8 cellular contexts compared by ENCODE assay signal in the genomic region with DNA sequence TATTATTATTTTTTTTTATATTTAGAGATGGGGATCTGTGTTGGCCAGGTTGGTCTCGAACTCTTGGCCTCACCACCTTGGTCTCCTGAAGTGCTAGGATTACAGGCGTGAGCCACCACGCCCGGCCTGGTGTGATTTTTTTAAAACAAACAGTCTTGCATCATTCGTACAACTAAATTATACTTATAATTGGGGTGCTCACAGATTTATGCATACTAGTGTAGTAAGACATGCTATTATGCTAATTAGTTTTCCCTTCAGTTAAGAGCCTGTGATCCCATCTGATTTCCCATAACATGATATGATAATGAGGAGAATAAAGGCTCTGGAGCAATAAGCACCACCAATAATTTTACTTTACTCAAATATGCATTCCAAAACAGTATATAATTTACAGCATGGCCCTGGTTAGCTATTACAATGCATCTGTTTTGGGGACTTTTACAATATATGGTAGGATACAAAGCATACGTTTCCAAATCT. TPM values are rescaled to one million over a fixed set of nuclear protein-coding genes. Genes with fewer than 3 reads are reported as not detected.
DNase-seq lines count a peak whose midpoint lies in the region; ATAC-seq and TF ChIP-seq lines count a peak whose summit lies in the region.

No MANE protein-coding gene starts in this region.

- no peaks in the 10 kb centered on the region for H3K9me3 Mint-ChIP-seq in activated T-cell treated with anti-CD3 and anti-CD28 coated beads, Interleukin-2, amount 50 U/mL, for 4 hours

- H3K79me2 ChIP-seq in hepatocyte: peaks cover 60% of the 10 kb centered on the region

- no peak for TF ChIP-seq EP300 in stomach (IDR thresholded peaks at IDR 0.05)

- H3K9me2 ChIP-seq in hepatocyte (replicated peaks; ENCODE audit: insufficient read depth): no peaks in the 10 kb centered on the region

- H3K4me3 ChIP-seq in GM12875 (ENCODE audit: low read depth, low read length) (peak overlapping the region; percentile 80), SJCRH30 (peak overlapping the region; percentile 89), hepatocyte (peak overlapping the region; percentile 76), stomach (peak overlapping the region; percentile 85 to 99 (median 93)), H7 (ENCODE audit: insufficient read depth, low read depth, low read length) (no peak overlapping the region; the same call in 1 of the 2 replicates)

- TF ChIP-seq POLR2A in stomach (IDR thresholded peaks at IDR 0.05): no peak

- no peaks in the 10 kb centered on the region for H3K36me3 Mint-ChIP-seq in activated T-cell treated with anti-CD3 and anti-CD28 coated beads, Interleukin-2, amount 50 U/mL, for 4 hours (ENCODE audit: insufficient read depth)

- WGBS in hepatocyte (ENCODE audit: low lambda C conversion rate, missing lambda C conversion rate): 68% methylated on average over 6 of the region's 6 CpGs
- WGBS in stomach, 5 donors: 50 to 65% (median 55%) methylated on average over 6 of the region's 6 CpGs

- no peak for TF ChIP-seq CTCF in GM12875 (IDR thresholded peaks at IDR 0.05; ENCODE audit: borderline replicate concordance, insufficient read depth, low read depth, low read length)
- no peak for TF ChIP-seq CTCF in hepatocyte (IDR thresholded peaks at IDR 0.05; ENCODE audit: poor library complexity)
- no peak for TF ChIP-seq CTCF in stomach (IDR thresholded peaks at IDR 0.05)

- no peaks in the 10 kb centered on the region for H3K27me3 Mint-ChIP-seq in activated T-cell treated with anti-CD3 and anti-CD28 coated beads, Interleukin-2, amount 50 U/mL, for 4 hours (ENCODE audit: low read depth)

- H3K27me3 ChIP-seq in SJCRH30 (no peaks in the 10 kb centered on the region), hepatocyte (no peaks in the 10 kb centered on the region), stomach (no peaks in the 10 kb centered on the region), H7 (ENCODE audit: control insufficient read depth, insufficient read depth, low read length) (no peaks in the 10 kb centered on the region)

- ATAC-seq in HG03469 (IDR thresholded peaks at IDR 0.05; ENCODE audit: unreplicated experiment): no peak
- ATAC-seq in activated T-cell treated with anti-CD3 and anti-CD28 coated beads, Interleukin-2, amount 50 U/mL, for 4 hours: no peak

- H3K36me3 ChIP-seq in SJCRH30 (no peaks in the 10 kb centered on the region), hepatocyte (replicated peaks; ENCODE audit: insufficient read depth, low read depth) (no peaks in the 10 kb centered on the region), stomach (no peaks in the 10 kb centered on the region), H7 (replicated peaks; ENCODE audit: control insufficient read depth, insufficient read depth, low read length) (no peaks in the 10 kb centered on the region; the same call in 1 of the 2 replicates)

- intact Hi-C loops in stomach (cut with DNase I; ENCODE audit: low total_unique reads): no loop called here

- H3K4me2 ChIP-seq in hepatocyte: peak overlapping the region; percentile 83

- DNase-seq in SJCRH30: no peak
- DNase-seq in hepatocyte (ENCODE audit: low spot score): no peak
- no peak for DNase-seq in stomach
- no peak for DNase-seq in NCI-H128 (lab: John Stamatoyannopoulos, UW; ENCODE audit: unreplicated experiment)
- no peak for DNase-seq in activated T-cell treated with anti-CD3 and anti-CD28 coated beads, Interleukin-2, amount 50 U/mL, for 4 hours
- no peak for DNase-seq in H7

- H3K27ac ChIP-seq in SJCRH30: peak overlapping the region; percentile 79
- peak overlapping the region; percentile 95 for H3K27ac ChIP-seq in hepatocyte
- peak overlapping the region in 4 of 5 donors; percentile 92 to 96 (median 95) for H3K27ac ChIP-seq in stomach

- H4K20me1 ChIP-seq in hepatocyte (ENCODE audit: insufficient read depth, poor library complexity, severe bottlenecking): peaks cover 37% of the 10 kb centered on the region

- H2AFZ ChIP-seq in hepatocyte: no peak overlapping the region

- no peak overlapping the region for H3K4me3 Mint-ChIP-seq in activated T-cell treated with anti-CD3 and anti-CD28 coated beads, Interleukin-2, amount 50 U/mL, for 4 hours

- no peaks in the 10 kb centered on the region for H3K4me1 ChIP-seq in SJCRH30
- H3K4me1 ChIP-seq in hepatocyte (ENCODE audit: insufficient read depth): peaks cover 18% of the 10 kb centered on the region
- H3K4me1 ChIP-seq in stomach: peaks cover 33 to 63% (median 50%) of the 10 kb centered on the region in 4 donors

- peaks cover 28% of the 10 kb centered on the region for H3K4me1 Mint-ChIP-seq in activated T-cell treated with anti-CD3 and anti-CD28 coated beads, Interleukin-2, amount 50 U/mL, for 4 hours (ENCODE audit: low read depth)

- no peaks in the 10 kb centered on the region for H3K9me3 ChIP-seq in SJCRH30 (replicated peaks)
- no peaks in the 10 kb centered on the region for H3K9me3 ChIP-seq in hepatocyte (ENCODE audit: low read depth)
- no peaks in the 10 kb centered on the region for H3K9me3 ChIP-seq in stomach

RNA-seq across cellular contexts. Expression of gene NUDT3, which starts 1.9 kb away (rescaled TPM):
- total RNA-seq in SJCRH30 (2014; rRNA removed; shearing (Covaris generic)): 13.2 and 14.1 TPM in 2 replicates
- total RNA-seq in hepatocyte (17.9 and 20.4 TPM in 2 replicates), stomach (10 to 100 TPM in 3 of 5 donors, 1 to 10 TPM in 2; 8.8 to 34.0 (median 22.3) TPM)
- polyA plus RNA-seq in hepatocyte (6.2 and 6.4 TPM in 2 replicates), stomach (10 to 100 TPM in 2 of 3 donors, 1 to 10 TPM in 1; 8.7 to 13.6 (median 12.6) TPM)
- total RNA-seq in activated T-cell treated with anti-CD3 and anti-CD28 coated beads, Interleukin-2, amount 50 U/mL, for 4 hours: 10 to 100 TPM; 26.1 to 28.1 (median 26.2) TPM
- total RNA-seq in H7 (2014; rRNA removed; shearing (Covaris generic)): 28.0 and 32.3 TPM in 2 replicates

RNA-seq across cellular contexts. Expression of gene RPS10, which starts 35.3 kb away (rescaled TPM):
- 2,129 and 2,719 TPM in 2 replicates for total RNA-seq in SJCRH30 (2014; rRNA removed; shearing (Covaris generic))
- 1,824 and 2,302 TPM in 2 replicates for total RNA-seq in hepatocyte
- polyA plus RNA-seq in hepatocyte: 518 and 544 TPM in 2 replicates
- total RNA-seq in stomach: 1,000 to 10,000 TPM in 4 of 5 donors, 100 to 1,000 TPM in 1; 371 to 2,165 (median 1,796) TPM
- polyA plus RNA-seq in stomach: 1,000 to 10,000 TPM; 3,296 to 4,063 (median 3,349) TPM
- 1,000 to 10,000 TPM; 2,110 to 2,267 (median 2,151) TPM for total RNA-seq in activated T-cell treated with anti-CD3 and anti-CD28 coated beads, Interleukin-2, amount 50 U/mL, for 4 hours
- total RNA-seq in H7 (2014; rRNA removed; shearing (Covaris generic)): 2,577 and 3,167 TPM in 2 replicates
